In the genomic region with DNA sequence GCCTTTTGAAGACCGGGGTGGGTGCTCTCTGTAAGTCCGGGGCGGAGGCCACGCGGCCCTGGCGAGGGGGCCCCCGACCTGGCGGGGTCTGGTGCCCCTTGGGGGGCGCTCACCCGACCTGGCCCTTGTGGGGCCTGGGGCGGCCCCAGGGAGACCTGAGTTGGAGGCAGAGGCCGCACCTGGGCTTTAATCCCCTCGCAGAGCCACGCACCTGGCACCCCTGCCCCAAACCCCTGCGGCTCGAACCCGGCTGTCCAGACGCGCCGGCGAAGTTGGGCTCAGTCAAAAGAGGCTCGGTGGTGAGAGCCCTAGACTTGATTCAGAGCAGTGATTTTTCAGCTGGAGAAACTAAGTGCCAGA, we compare ENCODE assay signal across 8 cellular contexts. TPM values are rescaled to one million over a fixed set of nuclear protein-coding genes. Genes with fewer than 3 reads are reported as not detected.
DNase-seq lines count a peak whose midpoint lies in the region; ATAC-seq and TF ChIP-seq lines count a peak whose summit lies in the region.

No MANE protein-coding gene starts in this region.

- peak overlapping the region; percentile 65 for H3K9ac ChIP-seq in SU-DHL-6 (ENCODE audit: low read length)

- H3K36me3 ChIP-seq in SU-DHL-6 (ENCODE audit: low read length), result no peaks in the 10 kb centered on the region
- peaks cover 7 to 42% (median 23%) of the 10 kb centered on the region in 4 donors for H3K36me3 ChIP-seq in upper lobe of left lung
- H3K36me3 ChIP-seq in ovary, result no peaks in the 10 kb centered on the region

- H2AFZ ChIP-seq in SU-DHL-6 (ENCODE audit: low read depth, low read length, severe bottlenecking), result no peak overlapping the region

- TF ChIP-seq EP300 in upper lobe of left lung (IDR thresholded peaks at IDR 0.05) (no peak), ovary (IDR thresholded peaks at IDR 0.05) (no peak)

- H3K4me3 ChIP-seq in AG04449 (ENCODE audit: low read depth, low read length), result peak overlapping the region; percentile 48
- H3K4me3 ChIP-seq in SU-DHL-6 (ENCODE audit: insufficient read depth, low read length, poor library complexity, severe bottlenecking), result peak overlapping the region; percentile 59
- H3K4me3 ChIP-seq in upper lobe of left lung, result peak overlapping the region; percentile 48 to 64 (median 58)
- H3K4me3 ChIP-seq in ovary, result no peak overlapping the region

- ATAC-seq in GM21367 (IDR thresholded peaks at IDR 0.05; ENCODE audit: unreplicated experiment) (peak; percentile 13), upper lobe of left lung (ENCODE audit: low FRiP score in 2 of 2) (peak in 1 of 2 donors; percentile 20), GM19023 (IDR thresholded peaks at IDR 0.05; ENCODE audit: unreplicated experiment) (no peak)

- H3K27ac ChIP-seq in SU-DHL-6 (ENCODE audit: low read depth, low read length) (peak overlapping the region; percentile 86), upper lobe of left lung (peak overlapping the region; percentile 44 to 76 (median 64)), ovary (no peak overlapping the region)

- no peaks in the 10 kb centered on the region; the same call in 1 of the 2 replicates for H3K79me2 ChIP-seq in SU-DHL-6 (ENCODE audit: insufficient read depth, low read length)

- peak overlapping the region; percentile 69 for H3K4me2 ChIP-seq in SU-DHL-6 (ENCODE audit: low read depth, low read length, poor library complexity, severe bottlenecking)

- H3K36me3 Mint-ChIP-seq in immature natural killer cell, result peaks cover 0 to 11% (median 5%) of the 10 kb centered on the region in 3 donors
- peaks cover 6% of the 10 kb centered on the region for H3K36me3 Mint-ChIP-seq in mesothelial cell of epicardium

- CTCF ChIA-PET in AG04449 (lab: Yijun Ruan, JAX), result interaction anchor here (0.9 to 4.8 kb wide), 21 partner anchors 8 to 296 kb away, joined by 3 to 43 read pairs (median 4); partner anchors contain the start of genes BCL7A and PSMD9

- H3K27ac Mint-ChIP-seq in immature natural killer cell, result peak overlapping the region in 4 of 6 donors; percentile 23 to 97 (median 93)
- H3K27ac Mint-ChIP-seq in mesothelial cell of epicardium, result no peak overlapping the region

- intact Hi-C loops in ovary (cut with DNase I), result no loop called here

- H3K9me3 Mint-ChIP-seq in immature natural killer cell (no peaks in the 10 kb centered on the region), mesothelial cell of epicardium (no peaks in the 10 kb centered on the region)

- H3K9me3 ChIP-seq in SU-DHL-6 (ENCODE audit: insufficient read depth, low read length) (no peaks in the 10 kb centered on the region), upper lobe of left lung (no peaks in the 10 kb centered on the region), ovary (no peaks in the 10 kb centered on the region)

- POLR2A ChIA-PET in AG04449 (lab: Yijun Ruan, JAX), result no interaction called here

- H3F3A ChIP-seq in SU-DHL-6 (ENCODE audit: insufficient read depth), result peaks cover 36% of the 10 kb centered on the region

- TF ChIP-seq CTCF in AG04449 (IDR thresholded peaks at IDR 0.05; ENCODE audit: insufficient read depth, low read length, missing control alignments) (no peak), SU-DHL-6 (IDR thresholded peaks at IDR 0.05; ENCODE audit: insufficient read depth, low read length, poor library complexity, severe bottlenecking) (no peak), upper lobe of left lung (IDR thresholded peaks at IDR 0.05) (no peak), ovary (IDR thresholded peaks at IDR 0.05) (no peak), mesothelial cell of epicardium (IDR thresholded peaks at IDR 0.05; ENCODE audit: unreplicated experiment) (no peak)

- H3K4me1 ChIP-seq in upper lobe of left lung (peaks cover 5 to 11% (median 9%) of the 10 kb centered on the region in 4 donors), ovary (ENCODE audit: insufficient read depth) (no peaks in the 10 kb centered on the region)

- TF ChIP-seq POLR2A in upper lobe of left lung (IDR thresholded peaks at IDR 0.05), result no peak
- TF ChIP-seq POLR2A in ovary (IDR thresholded peaks at IDR 0.05), result no peak

- H3K27me3 ChIP-seq in SU-DHL-6 (ENCODE audit: low read length), result no peaks in the 10 kb centered on the region
- no peaks in the 10 kb centered on the region for H3K27me3 ChIP-seq in upper lobe of left lung
- H3K27me3 ChIP-seq in ovary, result no peaks in the 10 kb centered on the region

- H3K27me3 Mint-ChIP-seq in immature natural killer cell (ENCODE audit: low read depth in 3 of 3) (peaks cover 5 to 9% (median 5%) of the 10 kb centered on the region in 3 donors), mesothelial cell of epicardium (ENCODE audit: low read depth) (no peaks in the 10 kb centered on the region)

- H4K20me1 ChIP-seq in SU-DHL-6 (ENCODE audit: low read depth, low read length), result no peaks in the 10 kb centered on the region

- DNase-seq in AG04449 (ENCODE audit: low read depth, low spot score), result no peak
- no peak for DNase-seq in immature natural killer cell
- DNase-seq in upper lobe of left lung, result no peak
- no peak for DNase-seq in ovary
- no peak for DNase-seq in mesothelial cell of epicardium (ENCODE audit: low spot score in 2 of 2, unreplicated experiment in 2 of 2)

- 16 to 23% methylated on average over 6 to 13 of the region's 22 CpGs for WGBS in upper lobe of left lung, 2 donors
- 65 to 71% (median 67%) methylated on average over 11 to 22 of the region's 22 CpGs for WGBS in ovary, 3 donors

- no peaks in the 10 kb centered on the region for H3K9me2 ChIP-seq in SU-DHL-6 (replicated peaks; ENCODE audit: insufficient read depth, low read length)

- H3K4me1 Mint-ChIP-seq in immature natural killer cell (peaks cover 9 to 10% of the 10 kb centered on the region in 2 donors), mesothelial cell of epicardium (peaks cover 8% of the 10 kb centered on the region)

- H3K4me3 Mint-ChIP-seq in immature natural killer cell, result peak overlapping the region in 3 of 5 donors; percentile 29 to 94 (median 84)
- H3K4me3 Mint-ChIP-seq in mesothelial cell of epicardium, result no peak overlapping the region

RNA-seq across cellular contexts. Expression of gene CFAP251, which starts 0.3 kb away (rescaled TPM):
- polyA plus RNA-seq in immature natural killer cell (under 1 TPM in 1 of 3 donors, not detected in 2; 0.04 TPM), ovary (1 to 10 TPM; 1.2 to 5.5 TPM)
- total RNA-seq in upper lobe of left lung (10 to 100 TPM in 4 of 6 donors, 1 to 10 TPM in 2; 3.1 to 65.1 (median 12.7) TPM), ovary (10 to 100 TPM in 1 of 7 donors, 1 to 10 TPM in 6; 2.7 to 28.7 (median 8.2) TPM), mesothelial cell of epicardium (6.6 to 6.9 TPM (median 6.6 TPM) in 3 replicates)

RNA-seq across cellular contexts. Expression of gene PSMD9, which starts 30.1 kb away (rescaled TPM):
- polyA plus RNA-seq in immature natural killer cell (100 to 1,000 TPM in 1 of 3 donors, 10 to 100 TPM in 2; 92.9 to 120 (median 98.2) TPM), ovary (10 to 100 TPM; 25.6 to 58.7 TPM)
- total RNA-seq in upper lobe of left lung (10 to 100 TPM; 28.1 to 59.1 (median 43.6) TPM), ovary (10 to 100 TPM; 24.4 to 57.0 (median 35.5) TPM), mesothelial cell of epicardium (34.1 to 38.6 TPM (median 36.3 TPM) in 3 replicates)

RNA-seq across cellular contexts. Expression of gene HPD, which starts 60.0 kb away (rescaled TPM):
- polyA plus RNA-seq in immature natural killer cell (not detected), ovary (1 to 10 TPM; 1.3 to 4.0 TPM)
- total RNA-seq in upper lobe of left lung (1 to 10 TPM in 5 of 6 donors, not detected in 1; 1.1 to 7.3 (median 1.7) TPM), ovary (1 to 10 TPM; 1.2 to 7.2 (median 4.4) TPM), mesothelial cell of epicardium (0.16 TPM in 1 of 3 replicates, not detected in the others)

Comparison
In these comparisons a context has a peak if more than half of its experiments do, and no peak if none do; other contexts are left out.
1. H3K27ac ChIP-seq: peak in SU-DHL-6 (single experiment) and upper lobe of left lung (4 of 4); none in ovary (0 of 2).